ENCODE assay signal across 19 cellular contexts in the genomic region with DNA sequence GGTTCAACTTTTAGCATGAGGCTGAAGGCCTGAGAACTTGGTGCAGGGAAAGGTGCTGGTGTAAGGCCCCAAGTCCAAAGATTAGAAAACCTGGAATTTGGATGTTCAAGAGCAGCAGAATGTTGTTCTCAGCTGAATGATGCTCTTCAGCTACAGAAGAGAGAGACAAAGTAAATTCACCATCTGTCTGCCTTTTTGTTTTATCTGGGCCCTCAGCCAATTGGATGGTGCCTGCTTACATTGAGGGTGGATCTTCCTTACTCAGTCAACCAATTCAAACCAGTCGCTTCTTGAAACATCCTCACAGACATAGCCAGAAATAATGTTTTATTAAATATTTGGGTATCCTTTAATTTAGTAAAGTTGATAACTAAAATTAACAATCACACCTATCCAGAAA.
"Had no signal": no experiment of that assay in that cellular context is flagged by ENCODE, and none has a peak within 500 bp of the region (broad histone marks: within the 10 kb centered on the region; RNA-seq: fewer than 3 reads in every experiment).

No MANE protein-coding gene starts in this region.

- DNase-seq: effector memory CD4-positive, alpha-beta T cell; heart left ventricle; hypothalamus; kidney glomerular epithelial cell; naive thymus-derived CD4-positive, alpha-beta T cell; posterior cingulate gyrus; spleen; stimulated activated CD4-positive, alpha-beta T cell treated with anti-CD3 and anti-CD28 coated beads, Interleukin-15, amount 100 ng/mL, for 24 hours; stimulated activated CD4-positive, alpha-beta T cell treated with anti-CD3 and anti-CD28 coated beads, Interleukin-1b, Interleukin-23, amount 100 ng/mL, for 48 hours; stimulated activated CD4-positive, alpha-beta T cell treated with anti-CD3 and anti-CD28 coated beads, Interleukin-4, amount 100 ng/mL, for 24 hours; testis; upper lobe of right lung had no signal

- H3K36me3 Mint-ChIP-seq: naive thymus-derived CD4-positive, alpha-beta T cell; stimulated activated memory B cell treated with anti-CD40 and anti-IgM and Interleukin-4, amounts not matched to agents 10 μg/mL and 1 μg/mL and 100 μg/mL, for 72 hours had no signal

- H3K4me3 ChIP-seq: heart left ventricle, spleen, testis, tibial nerve, upper lobe of right lung, vagina had no signal

- H3K4me3 Mint-ChIP-seq: naive thymus-derived CD4-positive, alpha-beta T cell; stimulated activated memory B cell treated with anti-CD40 and anti-IgM and Interleukin-4, amounts not matched to agents 10 μg/mL and 1 μg/mL and 100 μg/mL, for 72 hours; stimulated activated naive CD8-positive, alpha-beta T cell treated with anti-CD3 and anti-CD28 coated beads, Interleukin-15, Interleukin-2, amounts not matched to agents 100 ng/mL and 50 ng/mL, for 24 hours had no signal

- H3K9me3 Mint-ChIP-seq: stimulated activated memory B cell treated with anti-CD40 and anti-IgM and Interleukin-4, amounts not matched to agents 10 μg/mL and 1 μg/mL and 100 μg/mL, for 72 hours had no signal

- H3K27me3 ChIP-seq: heart left ventricle, neutrophil, spleen, testis, tibial nerve, upper lobe of right lung, vagina had no signal

- H3K27ac ChIP-seq: heart left ventricle, neutrophil, spleen, testis, tibial nerve, upper lobe of right lung, vagina had no signal

- H3K4me1 ChIP-seq: heart left ventricle, spleen, testis, tibial nerve, upper lobe of right lung, vagina had no signal

- H3K27ac Mint-ChIP-seq: naive thymus-derived CD4-positive, alpha-beta T cell; stimulated activated memory B cell treated with anti-CD40 and anti-IgM and Interleukin-4, amounts not matched to agents 10 μg/mL and 1 μg/mL and 100 μg/mL, for 72 hours; stimulated activated naive CD8-positive, alpha-beta T cell treated with anti-CD3 and anti-CD28 coated beads, Interleukin-15, Interleukin-2, amounts not matched to agents 100 ng/mL and 50 ng/mL, for 24 hours had no signal

- H3K9me3 ChIP-seq: neutrophil, testis, tibial nerve, upper lobe of right lung, vagina had no signal

- H3K36me3 ChIP-seq: heart left ventricle, neutrophil, spleen, tibial nerve, upper lobe of right lung, vagina had no signal

- H3K27me3 Mint-ChIP-seq: stimulated activated memory B cell treated with anti-CD40 and anti-IgM and Interleukin-4, amounts not matched to agents 10 μg/mL and 1 μg/mL and 100 μg/mL, for 72 hours; stimulated activated naive CD8-positive, alpha-beta T cell treated with anti-CD3 and anti-CD28 coated beads, Interleukin-15, Interleukin-2, amounts not matched to agents 100 ng/mL and 50 ng/mL, for 24 hours had no signal

- H3K4me1 Mint-ChIP-seq: naive thymus-derived CD4-positive, alpha-beta T cell; stimulated activated memory B cell treated with anti-CD40 and anti-IgM and Interleukin-4, amounts not matched to agents 10 μg/mL and 1 μg/mL and 100 μg/mL, for 72 hours had no signal

- ATAC-seq: esophagus mucosa; heart left ventricle; naive thymus-derived CD4-positive, alpha-beta T cell; sciatic nerve; stimulated activated memory B cell treated with anti-CD40 and anti-IgM and Interleukin-4, amounts not matched to agents 10 μg/mL and 1 μg/mL and 100 μg/mL, for 72 hours; upper lobe of right lung had no signal
